ENCODE assay signal across 1 cellular context in the genomic region with DNA sequence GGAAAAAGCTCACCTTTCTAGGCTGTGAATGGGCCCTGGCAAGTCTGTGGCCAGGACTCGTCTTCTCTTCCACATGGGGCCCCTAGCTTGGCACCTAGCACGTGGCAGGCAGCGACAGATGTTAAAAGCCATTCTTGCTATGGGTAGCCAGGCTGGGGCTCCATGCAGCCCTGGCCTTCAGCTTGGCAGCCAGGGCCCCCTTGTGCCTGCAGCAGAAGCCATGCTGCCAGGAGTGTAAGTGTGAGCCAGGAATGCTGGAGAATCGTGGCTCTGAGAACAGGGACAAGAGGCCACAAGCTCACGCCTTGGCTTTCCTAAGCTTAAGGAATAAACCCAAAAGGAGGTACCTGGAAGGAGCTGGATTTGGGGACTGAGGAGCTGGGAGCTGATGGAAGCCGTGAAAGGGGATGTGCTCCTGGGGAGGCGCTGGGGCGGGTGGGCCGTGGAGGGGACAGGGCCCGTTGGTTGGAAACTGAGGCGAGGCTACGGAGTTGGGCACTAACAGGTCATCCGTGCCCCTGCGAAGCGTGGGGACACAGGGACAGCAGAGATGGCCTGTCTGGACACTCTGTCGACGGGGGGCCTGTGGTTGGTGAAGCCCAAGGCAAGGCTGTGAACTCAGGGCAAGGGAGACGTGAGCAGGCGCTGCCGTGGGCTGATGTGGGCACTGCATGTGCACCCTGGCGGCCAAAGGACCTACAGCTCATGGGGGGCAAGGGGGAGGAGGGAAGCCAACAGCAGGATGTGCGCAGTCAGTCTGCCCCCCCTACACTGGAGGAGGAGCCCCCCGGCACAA.
TF ChIP-seq lines count a peak whose summit lies in the region.

No MANE protein-coding gene starts in this region.

TF ChIP-seq in HepG2, 621 proteins besides CTCF, POLR2A, EP300 and RAD21:
- TF ChIP-seq, protein P1, sequence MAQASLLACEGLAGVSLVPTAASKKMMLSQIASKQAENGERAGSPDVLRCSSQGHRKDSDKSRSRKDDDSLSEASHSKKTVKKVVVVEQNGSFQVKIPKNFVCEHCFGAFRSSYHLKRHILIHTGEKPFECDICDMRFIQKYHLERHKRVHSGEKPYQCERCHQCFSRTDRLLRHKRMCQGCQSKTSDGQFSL (CRISPR knock-in tag; IDR thresholded peaks at IDR 0.05): no peak
- no peak for TF ChIP-seq SP4 (CRISPR knock-in tag; IDR thresholded peaks at IDR 0.05)
- TF ChIP-seq CENPT (CRISPR knock-in tag; IDR thresholded peaks at IDR 0.05; ENCODE audit: low read depth): no peak
- no peak for TF ChIP-seq ZNF879 (CRISPR knock-in tag; IDR thresholded peaks at IDR 0.05)
- no peak for TF ChIP-seq ARNTL (CRISPR knock-in tag; IDR thresholded peaks at IDR 0.05)
- no peak for TF ChIP-seq TMF1 (CRISPR knock-in tag; IDR thresholded peaks at IDR 0.05; ENCODE audit: low read depth)
- TF ChIP-seq TCF12 (IDR thresholded peaks at IDR 0.05): no peak
- TF ChIP-seq TCF12 (CRISPR knock-in tag; IDR thresholded peaks at IDR 0.05): no peak
